Comparison of ENCODE assay signal across 17 cellular contexts in genomic region chr4:168907119-168907698, GRCh38.
DNase-seq lines count a peak whose midpoint lies in the region; ATAC-seq, FAIRE-seq and TF ChIP-seq lines count a peak whose summit lies in the region.
"Had no signal": no experiment of that assay in that cellular context is flagged by ENCODE, and none has a peak within 500 bp of the region (broad histone marks: within the 10 kb centered on the region; RNA-seq: fewer than 3 reads in every experiment).

No MANE protein-coding gene starts in this region.

- no peaks in the 10 kb centered on the region for H3K9me3 Mint-ChIP-seq in activated T-helper 17 cell treated with anti-CD3 and anti-CD28 coated beads, Interleukin-2, amount 50 U/mL, for 72 hours
- H3K9me3 Mint-ChIP-seq: activated naive CD8-positive, alpha-beta T cell treated with anti-CD3 and anti-CD28 coated beads for 36 hours; T-helper 2 cell treated with Interferon-gamma antibody and Interleukin-4, amounts not matched to agents 5 μg/mL and 100 μg/mL, for 36 hours had no signal

- H3K9me3 ChIP-seq in SJCRH30 (replicated peaks) (no peaks in the 10 kb centered on the region), left ventricle myocardium inferior (replicated peaks) (no peaks in the 10 kb centered on the region)

- intact Hi-C loops in left ventricle myocardium inferior (cut with micrococcal nuclease), result no loop called here
- intact Hi-C loops in sciatic nerve (cut with DNase I), result no loop called here

- no peaks in the 10 kb centered on the region for H3K27me3 ChIP-seq in SJCRH30
- no peaks in the 10 kb centered on the region for H3K27me3 ChIP-seq in left ventricle myocardium inferior (ENCODE audit: low read depth)
- H3K27me3 ChIP-seq: dorsolateral prefrontal cortex had no signal

- no peak for FAIRE-seq in RCC 7860 (lab: Jason Lieb, UNC)
- FAIRE-seq: small intestine had no signal

- H3K27ac Mint-ChIP-seq in activated T-helper 17 cell treated with anti-CD3 and anti-CD28 coated beads, Interleukin-2, amount 50 U/mL, for 72 hours, result no peak overlapping the region
- H3K27ac Mint-ChIP-seq: activated naive CD8-positive, alpha-beta T cell treated with anti-CD3 and anti-CD28 coated beads for 36 hours; CD4-positive, CD25-positive, alpha-beta regulatory T cell; T-helper 2 cell treated with Interferon-gamma antibody and Interleukin-4, amounts not matched to agents 5 μg/mL and 100 μg/mL, for 36 hours had no signal

- H3K4me1 ChIP-seq in SJCRH30, result peaks cover 18% of the 10 kb centered on the region
- H3K4me1 ChIP-seq in left ventricle myocardium inferior, result peaks cover 62% of the 10 kb centered on the region

- H3K27me3 Mint-ChIP-seq in activated T-helper 17 cell treated with anti-CD3 and anti-CD28 coated beads, Interleukin-2, amount 50 U/mL, for 72 hours, result no peaks in the 10 kb centered on the region
- H3K27me3 Mint-ChIP-seq: activated naive CD8-positive, alpha-beta T cell treated with anti-CD3 and anti-CD28 coated beads for 36 hours; CD4-positive, CD25-positive, alpha-beta regulatory T cell had no signal

- peak; percentile 12 for DNase-seq in Daoy (ENCODE audit: low read depth)
- DNase-seq in SJCRH30, result peak; percentile 83 to 85
- no peak for DNase-seq in left ventricle myocardium inferior
- DNase-seq in sciatic nerve (ENCODE audit: low spot score), result no peak
- no peak for DNase-seq in stimulated activated CD4-positive, alpha-beta T cell treated with anti-CD3 and anti-CD28 coated beads, Interleukin-1b, Interleukin-23, amount 100 ng/mL, for 48 hours
- DNase-seq in RCC 7860 (ENCODE audit: low spot score), result no peak
- DNase-seq: activated CD4-positive, alpha-beta T cell treated with anti-CD3 and anti-CD28 coated beads, Interleukin-2, amount 50 U/mL, for 48 hours; activated naive CD8-positive, alpha-beta T cell treated with anti-CD3 and anti-CD28 coated beads for 36 hours; CD4-positive, CD25-positive, alpha-beta regulatory T cell; dorsolateral prefrontal cortex; midbrain; NCI-H2029 treated with DMSO at 0.1 percent for 48 hours; small intestine had no signal

- H3K4me1 Mint-ChIP-seq in activated T-helper 17 cell treated with anti-CD3 and anti-CD28 coated beads, Interleukin-2, amount 50 U/mL, for 72 hours, result no peaks in the 10 kb centered on the region
- H3K4me1 Mint-ChIP-seq: activated naive CD8-positive, alpha-beta T cell treated with anti-CD3 and anti-CD28 coated beads for 36 hours; CD4-positive, CD25-positive, alpha-beta regulatory T cell had no signal

- no peaks in the 10 kb centered on the region for H3K36me3 Mint-ChIP-seq in activated T-helper 17 cell treated with anti-CD3 and anti-CD28 coated beads, Interleukin-2, amount 50 U/mL, for 72 hours (ENCODE audit: low read depth)
- H3K36me3 Mint-ChIP-seq: activated naive CD8-positive, alpha-beta T cell treated with anti-CD3 and anti-CD28 coated beads for 36 hours; CD4-positive, CD25-positive, alpha-beta regulatory T cell had no signal

- TF ChIP-seq CTCF in left ventricle myocardium inferior (IDR thresholded peaks at IDR 0.05; ENCODE audit: borderline replicate concordance), result no peak

- peaks cover 52% of the 10 kb centered on the region for H3K36me3 ChIP-seq in SJCRH30
- peaks cover 81% of the 10 kb centered on the region for H3K36me3 ChIP-seq in left ventricle myocardium inferior

- H3K27ac ChIP-seq in SJCRH30, result peak overlapping the region; percentile 78
- H3K27ac ChIP-seq in left ventricle myocardium inferior (replicated peaks), result peak overlapping the region; percentile 65
- H3K27ac ChIP-seq: KMS-11 had no signal

- H3K4me3 ChIP-seq in SJCRH30 (no peak overlapping the region), left ventricle myocardium inferior (no peak overlapping the region)
- H3K4me3 ChIP-seq: dorsolateral prefrontal cortex had no signal

- ATAC-seq in sciatic nerve, result peak; percentile 71
- ATAC-seq in GM21528 (IDR thresholded peaks at IDR 0.05; ENCODE audit: low FRiP score, unreplicated experiment), result no peak
- no peak for ATAC-seq in activated T-helper 17 cell treated with anti-CD3 and anti-CD28 coated beads, Interleukin-2, amount 50 U/mL, for 72 hours (replicated peaks)

- no peak overlapping the region for H3K4me3 Mint-ChIP-seq in activated T-helper 17 cell treated with anti-CD3 and anti-CD28 coated beads, Interleukin-2, amount 50 U/mL, for 72 hours
- H3K4me3 Mint-ChIP-seq: activated naive CD8-positive, alpha-beta T cell treated with anti-CD3 and anti-CD28 coated beads for 36 hours; CD4-positive, CD25-positive, alpha-beta regulatory T cell; T-helper 2 cell treated with Interferon-gamma antibody and Interleukin-4, amounts not matched to agents 5 μg/mL and 100 μg/mL, for 36 hours had no signal

Comparison
In these comparisons a context has a peak if more than half of its experiments do, and no peak if none do; other contexts are left out.
1. DNase-seq: peak in Daoy (single experiment) and SJCRH30 (2 of 2); none in left ventricle myocardium inferior (single experiment), sciatic nerve (single experiment), stimulated activated CD4-positive, alpha-beta T cell treated with anti-CD3 and anti-CD28 coated beads, Interleukin-1b, Interleukin-23, amount 100 ng/mL, for 48 hours (single experiment) and RCC 7860 (single experiment).